In the genomic region with DNA sequence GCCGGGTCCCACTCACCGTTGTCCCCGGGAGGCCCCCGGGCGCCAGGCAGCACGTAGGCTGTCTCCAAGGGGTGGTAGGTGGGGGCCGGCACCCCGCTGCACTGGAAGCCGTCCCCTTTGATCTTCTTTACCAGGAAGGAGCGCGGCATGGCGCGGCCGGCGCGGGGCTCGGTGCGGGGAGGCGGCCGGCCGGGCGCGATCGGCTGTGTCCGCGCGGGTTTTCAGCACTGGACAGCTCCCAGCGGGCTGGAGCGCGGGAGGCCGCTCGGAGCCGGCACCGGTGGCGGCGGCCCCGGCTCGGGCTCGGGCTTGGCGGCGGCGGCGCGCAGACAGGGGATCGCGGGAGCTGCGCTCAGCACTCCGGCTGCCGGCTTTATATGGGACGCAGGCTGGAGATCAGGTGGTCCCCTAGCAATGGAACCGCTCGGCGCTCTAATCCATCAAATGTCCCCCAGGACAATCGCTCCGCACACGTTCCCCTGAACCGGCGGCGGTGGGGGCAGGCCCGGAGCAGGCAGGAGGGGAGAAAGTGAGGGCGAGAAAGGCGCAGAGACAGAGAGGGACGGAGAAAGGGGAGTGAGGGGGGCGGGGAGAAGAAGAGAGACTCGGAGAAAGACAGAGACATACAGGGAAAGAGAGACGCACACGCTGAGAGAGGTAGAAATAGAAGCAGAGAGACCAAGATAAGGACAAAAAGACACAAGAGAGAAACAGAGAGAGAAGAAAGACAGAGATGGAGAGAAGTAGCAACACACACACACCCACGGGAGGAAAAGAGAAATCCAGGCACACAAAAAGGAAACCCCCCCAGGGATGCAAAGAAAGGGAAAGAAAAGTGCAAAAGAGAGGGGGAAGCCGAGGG, we compare ENCODE assay signal across 1 cellular context.
TF ChIP-seq lines count a peak whose summit lies in the region.

A gene (minus strand): TSS at position 350 of the 862 bp plus-strand sequence. CDS start 201 bp downstream, at position 149.

TF ChIP-seq in K562, 482 proteins besides CTCF, POLR2A, EP300 and RAD21 (continued from another document and continues in another):
- no peak for TF ChIP-seq ZNF311 (CRISPR knock-in tag; IDR thresholded peaks at IDR 0.05)
- no peak for TF ChIP-seq TAL1 (IDR thresholded peaks at IDR 0.05)
- no peak for TF ChIP-seq ZNF445 (CRISPR knock-in tag; IDR thresholded peaks at IDR 0.05; ENCODE audit: low read depth)
- TF ChIP-seq CBX3 (IDR thresholded peaks at IDR 0.05; ENCODE audit: borderline replicate concordance in 1 of 2, low read length in 2 of 2): no peak
- TF ChIP-seq SLC30A9 (CRISPR knock-in tag; IDR thresholded peaks at IDR 0.05): no peak
- TF ChIP-seq TCF7 (IDR thresholded peaks at IDR 0.05; ENCODE audit: borderline replicate concordance): no peak
- peak; percentile 45; the same call in 1 of the 2 replicates for TF ChIP-seq SMARCC2 (IDR thresholded peaks at IDR 0.05; ENCODE audit: low read depth)
- no peak for TF ChIP-seq TARDBP (IDR thresholded peaks at IDR 0.05)
- TF ChIP-seq MEF2A (IDR thresholded peaks at IDR 0.05; ENCODE audit: control insufficient read depth, low read depth, low read length): no peak
- TF ChIP-seq FOXA3 (CRISPR knock-in tag; conservative IDR thresholded peaks at IDR 0.05 in 1 of 2, IDR thresholded peaks at IDR 0.05 in 1 of 2): no peak
- TF ChIP-seq WHSC1 (IDR thresholded peaks at IDR 0.05; ENCODE audit: low read length): no peak
- no peak for TF ChIP-seq MAFG (tag; conservative IDR thresholded peaks at IDR 0.05)
- no peak for TF ChIP-seq ZNF134 (CRISPR knock-in tag; conservative IDR thresholded peaks at IDR 0.05)
- no peak for TF ChIP-seq MED1 (CRISPR knock-in tag; IDR thresholded peaks at IDR 0.05; ENCODE audit: borderline replicate concordance)
- TF ChIP-seq, protein P1, sequence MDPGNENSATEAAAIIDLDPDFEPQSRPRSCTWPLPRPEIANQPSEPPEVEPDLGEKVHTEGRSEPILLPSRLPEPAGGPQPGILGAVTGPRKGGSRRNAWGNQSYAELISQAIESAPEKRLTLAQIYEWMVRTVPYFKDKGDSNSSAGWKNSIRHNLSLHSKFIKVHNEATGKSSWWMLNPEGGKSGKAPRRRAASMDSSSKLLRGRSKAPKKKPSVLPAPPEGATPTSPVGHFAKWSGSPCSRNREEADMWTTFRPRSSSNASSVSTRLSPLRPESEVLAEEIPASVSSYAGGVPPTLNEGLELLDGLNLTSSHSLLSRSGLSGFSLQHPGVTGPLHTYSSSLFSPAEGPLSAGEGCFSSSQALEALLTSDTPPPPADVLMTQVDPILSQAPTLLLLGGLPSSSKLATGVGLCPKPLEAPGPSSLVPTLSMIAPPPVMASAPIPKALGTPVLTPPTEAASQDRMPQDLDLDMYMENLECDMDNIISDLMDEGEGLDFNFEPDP (CRISPR knock-in tag; IDR thresholded peaks at IDR 0.05): no peak
- TF ChIP-seq SMARCA4 (IDR thresholded peaks at IDR 0.05): no peak
- TF ChIP-seq ZNF124 (CRISPR knock-in tag; IDR thresholded peaks at IDR 0.05): no peak
- no peak for TF ChIP-seq KAT2B (IDR thresholded peaks at IDR 0.05; ENCODE audit: low read depth, low read length)
- no peak for TF ChIP-seq FOXM1 (IDR thresholded peaks at IDR 0.05; ENCODE audit: low read depth)
- TF ChIP-seq FOXM1 (CRISPR knock-in tag; IDR thresholded peaks at IDR 0.05; ENCODE audit: low read depth): no peak
- TF ChIP-seq, protein P2, sequence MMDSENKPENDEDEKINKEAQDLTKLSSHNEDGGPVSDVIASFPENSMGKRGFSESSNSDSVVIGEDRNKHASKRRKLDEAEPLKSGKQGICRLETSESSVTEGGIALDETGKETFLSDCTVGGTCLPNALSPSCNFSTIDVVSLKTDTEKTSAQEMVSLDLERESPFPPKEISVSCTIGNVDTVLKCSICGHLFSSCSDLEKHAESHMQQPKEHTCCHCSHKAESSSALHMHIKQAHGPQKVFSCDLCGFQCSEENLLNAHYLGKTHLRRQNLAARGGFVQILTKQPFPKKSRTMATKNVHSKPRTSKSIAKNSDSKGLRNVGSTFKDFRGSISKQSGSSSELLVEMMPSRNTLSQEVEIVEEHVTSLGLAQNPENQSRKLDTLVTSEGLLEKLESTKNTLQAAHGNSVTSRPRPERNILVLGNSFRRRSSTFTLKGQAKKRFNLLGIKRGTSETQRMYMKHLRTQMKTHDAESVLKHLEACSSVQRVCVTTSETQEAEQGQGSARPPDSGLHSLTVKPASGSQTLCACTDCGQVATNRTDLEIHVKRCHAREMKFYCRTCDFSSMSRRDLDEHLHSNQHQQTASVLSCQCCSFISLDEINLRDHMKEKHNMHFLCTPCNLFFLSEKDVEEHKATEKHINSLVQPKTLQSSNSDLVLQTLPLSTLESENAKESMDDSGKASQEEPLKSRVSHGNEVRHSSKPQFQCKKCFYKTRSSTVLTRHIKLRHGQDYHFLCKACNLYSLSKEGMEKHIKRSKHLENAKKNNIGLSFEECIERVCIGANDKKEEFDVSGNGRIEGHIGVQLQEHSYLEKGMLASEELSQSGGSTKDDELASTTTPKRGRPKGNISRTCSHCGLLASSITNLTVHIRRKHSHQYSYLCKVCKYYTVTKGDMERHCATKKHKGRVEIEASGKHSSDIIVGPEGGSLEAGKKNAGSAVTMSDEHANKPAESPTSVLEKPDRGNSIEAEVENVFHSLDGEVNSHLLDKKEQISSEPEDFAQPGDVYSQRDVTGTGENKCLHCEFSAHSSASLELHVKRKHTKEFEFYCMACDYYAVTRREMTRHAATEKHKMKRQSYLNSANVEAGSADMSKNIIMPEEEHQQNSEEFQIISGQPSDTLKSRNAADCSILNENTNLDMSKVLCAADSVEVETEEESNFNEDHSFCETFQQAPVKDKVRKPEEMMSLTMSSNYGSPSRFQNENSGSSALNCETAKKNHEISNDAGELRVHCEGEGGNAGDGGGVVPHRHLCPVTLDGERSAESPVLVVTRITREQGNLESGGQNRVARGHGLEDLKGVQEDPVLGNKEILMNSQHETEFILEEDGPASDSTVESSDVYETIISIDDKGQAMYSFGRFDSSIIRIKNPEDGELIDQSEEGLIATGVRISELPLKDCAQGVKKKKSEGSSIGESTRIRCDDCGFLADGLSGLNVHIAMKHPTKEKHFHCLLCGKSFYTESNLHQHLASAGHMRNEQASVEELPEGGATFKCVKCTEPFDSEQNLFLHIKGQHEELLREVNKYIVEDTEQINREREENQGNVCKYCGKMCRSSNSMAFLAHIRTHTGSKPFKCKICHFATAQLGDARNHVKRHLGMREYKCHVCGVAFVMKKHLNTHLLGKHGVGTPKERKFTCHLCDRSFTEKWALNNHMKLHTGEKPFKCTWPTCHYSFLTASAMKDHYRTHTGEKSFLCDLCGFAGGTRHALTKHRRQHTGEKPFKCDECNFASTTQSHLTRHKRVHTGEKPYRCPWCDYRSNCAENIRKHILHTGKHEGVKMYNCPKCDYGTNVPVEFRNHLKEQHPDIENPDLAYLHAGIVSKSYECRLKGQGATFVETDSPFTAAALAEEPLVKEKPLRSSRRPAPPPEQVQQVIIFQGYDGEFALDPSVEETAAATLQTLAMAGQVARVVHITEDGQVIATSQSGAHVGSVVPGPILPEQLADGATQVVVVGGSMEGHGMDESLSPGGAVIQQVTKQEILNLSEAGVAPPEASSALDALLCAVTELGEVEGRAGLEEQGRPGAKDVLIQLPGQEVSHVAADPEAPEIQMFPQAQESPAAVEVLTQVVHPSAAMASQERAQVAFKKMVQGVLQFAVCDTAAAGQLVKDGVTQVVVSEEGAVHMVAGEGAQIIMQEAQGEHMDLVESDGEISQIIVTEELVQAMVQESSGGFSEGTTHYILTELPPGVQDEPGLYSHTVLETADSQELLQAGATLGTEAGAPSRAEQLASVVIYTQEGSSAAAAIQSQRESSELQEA (IDR thresholded peaks at IDR 0.05; ENCODE audit: low read depth): no peak
- TF ChIP-seq ZNF699 (CRISPR knock-in tag; IDR thresholded peaks at IDR 0.05; ENCODE audit: insufficient replicate concordance): no peak
- TF ChIP-seq PHB (CRISPR knock-in tag; IDR thresholded peaks at IDR 0.05): no peak
- no peak for TF ChIP-seq STAT5A (IDR thresholded peaks at IDR 0.05; ENCODE audit: borderline replicate concordance, low read length)
- TF ChIP-seq, protein P3, sequence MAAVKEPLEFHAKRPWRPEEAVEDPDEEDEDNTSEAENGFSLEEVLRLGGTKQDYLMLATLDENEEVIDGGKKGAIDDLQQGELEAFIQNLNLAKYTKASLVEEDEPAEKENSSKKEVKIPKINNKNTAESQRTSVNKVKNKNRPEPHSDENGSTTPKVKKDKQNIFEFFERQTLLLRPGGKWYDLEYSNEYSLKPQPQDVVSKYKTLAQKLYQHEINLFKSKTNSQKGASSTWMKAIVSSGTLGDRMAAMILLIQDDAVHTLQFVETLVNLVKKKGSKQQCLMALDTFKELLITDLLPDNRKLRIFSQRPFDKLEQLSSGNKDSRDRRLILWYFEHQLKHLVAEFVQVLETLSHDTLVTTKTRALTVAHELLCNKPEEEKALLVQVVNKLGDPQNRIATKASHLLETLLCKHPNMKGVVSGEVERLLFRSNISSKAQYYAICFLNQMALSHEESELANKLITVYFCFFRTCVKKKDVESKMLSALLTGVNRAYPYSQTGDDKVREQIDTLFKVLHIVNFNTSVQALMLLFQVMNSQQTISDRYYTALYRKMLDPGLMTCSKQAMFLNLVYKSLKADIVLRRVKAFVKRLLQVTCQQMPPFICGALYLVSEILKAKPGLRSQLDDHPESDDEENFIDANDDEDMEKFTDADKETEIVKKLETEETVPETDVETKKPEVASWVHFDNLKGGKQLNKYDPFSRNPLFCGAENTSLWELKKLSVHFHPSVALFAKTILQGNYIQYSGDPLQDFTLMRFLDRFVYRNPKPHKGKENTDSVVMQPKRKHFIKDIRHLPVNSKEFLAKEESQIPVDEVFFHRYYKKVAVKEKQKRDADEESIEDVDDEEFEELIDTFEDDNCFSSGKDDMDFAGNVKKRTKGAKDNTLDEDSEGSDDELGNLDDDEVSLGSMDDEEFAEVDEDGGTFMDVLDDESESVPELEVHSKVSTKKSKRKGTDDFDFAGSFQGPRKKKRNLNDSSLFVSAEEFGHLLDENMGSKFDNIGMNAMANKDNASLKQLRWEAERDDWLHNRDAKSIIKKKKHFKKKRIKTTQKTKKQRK (IDR thresholded peaks at IDR 0.05; ENCODE audit: borderline replicate concordance, low read depth, low read length): no peak
- TF ChIP-seq ZNF253 (CRISPR knock-in tag; conservative IDR thresholded peaks at IDR 0.05): no peak
- TF ChIP-seq, protein P4, sequence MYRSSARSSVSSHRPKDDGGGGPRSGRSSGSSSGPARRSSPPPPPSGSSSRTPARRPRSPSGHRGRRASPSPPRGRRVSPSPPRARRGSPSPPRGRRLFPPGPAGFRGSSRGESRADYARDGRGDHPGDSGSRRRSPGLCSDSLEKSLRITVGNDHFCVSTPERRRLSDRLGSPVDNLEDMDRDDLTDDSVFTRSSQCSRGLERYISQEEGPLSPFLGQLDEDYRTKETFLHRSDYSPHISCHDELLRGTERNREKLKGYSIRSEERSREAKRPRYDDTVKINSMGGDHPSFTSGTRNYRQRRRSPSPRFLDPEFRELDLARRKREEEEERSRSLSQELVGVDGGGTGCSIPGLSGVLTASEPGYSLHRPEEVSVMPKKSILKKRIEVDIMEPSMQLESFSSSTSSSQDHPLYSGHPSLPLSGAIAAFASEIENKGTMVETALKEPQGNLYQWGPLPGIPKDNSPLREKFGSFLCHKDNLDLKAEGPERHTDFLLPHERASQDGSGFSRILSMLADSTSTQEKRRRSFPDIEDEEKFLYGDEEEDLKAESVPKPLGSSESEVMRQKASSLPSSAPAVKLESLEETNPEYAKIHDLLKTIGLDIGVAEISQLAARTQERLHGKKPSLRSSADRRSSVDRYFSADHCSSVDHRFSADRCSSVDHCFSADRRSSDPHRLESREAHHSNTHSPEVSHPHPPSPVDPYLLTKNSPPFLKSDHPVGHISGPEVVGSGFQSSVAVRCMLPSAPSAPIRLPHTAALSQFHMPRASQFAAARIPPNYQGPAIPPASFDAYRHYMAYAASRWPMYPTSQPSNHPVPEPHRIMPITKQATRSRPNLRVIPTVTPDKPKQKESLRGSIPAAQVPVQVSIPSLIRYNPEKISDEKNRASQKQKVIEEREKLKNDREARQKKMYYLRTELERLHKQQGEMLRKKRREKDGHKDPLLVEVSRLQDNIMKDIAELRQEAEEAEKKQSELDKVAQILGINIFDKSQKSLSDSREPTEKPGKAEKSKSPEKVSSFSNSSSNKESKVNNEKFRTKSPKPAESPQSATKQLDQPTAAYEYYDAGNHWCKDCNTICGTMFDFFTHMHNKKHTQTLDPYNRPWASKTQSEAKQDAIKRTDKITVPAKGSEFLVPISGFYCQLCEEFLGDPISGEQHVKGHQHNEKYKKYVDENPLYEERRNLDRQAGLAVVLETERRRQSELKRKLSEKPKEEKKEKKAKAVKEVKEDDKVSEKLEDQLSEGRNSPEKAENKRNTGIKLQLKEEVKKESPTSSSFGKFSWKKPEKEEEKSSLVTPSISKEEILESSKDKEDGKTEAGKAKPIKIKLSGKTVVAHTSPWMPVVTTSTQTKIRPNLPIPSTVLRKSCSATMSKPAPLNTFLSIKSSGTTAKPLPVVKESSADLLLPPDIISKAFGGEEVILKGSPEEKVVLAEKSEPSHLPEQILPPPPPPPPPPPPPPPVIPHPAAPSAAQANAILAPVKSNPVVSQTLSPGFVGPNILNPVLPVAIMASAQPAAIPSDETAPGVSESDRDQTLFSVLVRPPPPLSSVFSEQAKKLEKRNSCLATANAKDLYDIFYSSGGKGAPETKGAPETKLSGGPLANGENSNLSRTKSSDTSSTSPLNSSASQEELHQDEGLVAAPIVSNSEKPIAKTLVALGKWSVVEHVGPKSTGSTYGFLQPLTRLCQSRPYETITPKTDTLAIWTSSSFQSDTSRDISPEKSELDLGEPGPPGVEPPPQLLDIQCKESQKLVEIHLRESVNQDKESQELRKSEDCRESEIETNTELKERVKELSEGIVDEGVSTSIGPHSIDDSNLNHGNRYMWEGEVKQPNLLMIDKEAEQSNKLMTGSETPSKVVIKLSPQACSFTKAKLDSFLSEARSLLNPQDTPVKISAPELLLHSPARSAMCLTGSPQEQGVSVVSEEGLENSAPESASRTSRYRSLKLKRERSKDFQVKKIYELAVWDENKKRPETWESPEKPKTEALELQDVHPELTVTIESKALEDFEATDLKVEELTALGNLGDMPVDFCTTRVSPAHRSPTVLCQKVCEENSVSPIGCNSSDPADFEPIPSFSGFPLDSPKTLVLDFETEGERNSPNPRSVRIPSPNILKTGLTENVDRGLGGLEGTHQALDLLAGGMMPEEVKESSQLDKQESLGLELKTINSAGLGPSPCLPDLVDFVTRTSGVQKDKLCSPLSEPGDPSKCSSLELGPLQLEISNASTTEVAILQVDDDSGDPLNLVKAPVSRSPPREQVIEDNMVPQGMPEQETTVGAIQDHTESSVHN (IDR thresholded peaks at IDR 0.05; ENCODE audit: borderline replicate concordance in 1 of 2, low read depth in 1 of 2): no peak
- TF ChIP-seq HNRNPL (IDR thresholded peaks at IDR 0.05; ENCODE audit: low read depth, low read length): no peak
- no peak for TF ChIP-seq RFX5 (IDR thresholded peaks at IDR 0.05; ENCODE audit: low read depth, low read length)
- TF ChIP-seq, protein P5, sequence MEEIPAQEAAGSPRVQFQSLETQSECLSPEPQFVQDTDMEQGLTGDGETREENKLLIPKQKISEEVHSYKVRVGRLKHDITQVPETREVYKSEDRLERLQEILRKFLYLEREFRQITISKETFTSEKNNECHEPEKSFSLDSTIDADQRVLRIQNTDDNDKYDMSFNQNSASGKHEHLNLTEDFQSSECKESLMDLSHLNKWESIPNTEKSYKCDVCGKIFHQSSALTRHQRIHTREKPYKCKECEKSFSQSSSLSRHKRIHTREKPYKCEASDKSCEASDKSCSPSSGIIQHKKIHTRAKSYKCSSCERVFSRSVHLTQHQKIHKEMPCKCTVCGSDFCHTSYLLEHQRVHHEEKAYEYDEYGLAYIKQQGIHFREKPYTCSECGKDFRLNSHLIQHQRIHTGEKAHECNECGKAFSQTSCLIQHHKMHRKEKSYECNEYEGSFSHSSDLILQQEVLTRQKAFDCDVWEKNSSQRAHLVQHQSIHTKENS (CRISPR knock-in tag; IDR thresholded peaks at IDR 0.05): no peak
- TF ChIP-seq DDX20 (tag; IDR thresholded peaks at IDR 0.05; ENCODE audit: low read depth): no peak
- peak; percentile 88 for TF ChIP-seq CTBP1 (IDR thresholded peaks at IDR 0.05; ENCODE audit: borderline replicate concordance)
- no peak; the same call in 1 of the 2 replicates for TF ChIP-seq L3MBTL2 (IDR thresholded peaks at IDR 0.05)
- no peak for TF ChIP-seq ZNF75A (CRISPR knock-in tag; IDR thresholded peaks at IDR 0.05)
